2 cellular contexts compared by ENCODE assay signal in the genomic region with DNA sequence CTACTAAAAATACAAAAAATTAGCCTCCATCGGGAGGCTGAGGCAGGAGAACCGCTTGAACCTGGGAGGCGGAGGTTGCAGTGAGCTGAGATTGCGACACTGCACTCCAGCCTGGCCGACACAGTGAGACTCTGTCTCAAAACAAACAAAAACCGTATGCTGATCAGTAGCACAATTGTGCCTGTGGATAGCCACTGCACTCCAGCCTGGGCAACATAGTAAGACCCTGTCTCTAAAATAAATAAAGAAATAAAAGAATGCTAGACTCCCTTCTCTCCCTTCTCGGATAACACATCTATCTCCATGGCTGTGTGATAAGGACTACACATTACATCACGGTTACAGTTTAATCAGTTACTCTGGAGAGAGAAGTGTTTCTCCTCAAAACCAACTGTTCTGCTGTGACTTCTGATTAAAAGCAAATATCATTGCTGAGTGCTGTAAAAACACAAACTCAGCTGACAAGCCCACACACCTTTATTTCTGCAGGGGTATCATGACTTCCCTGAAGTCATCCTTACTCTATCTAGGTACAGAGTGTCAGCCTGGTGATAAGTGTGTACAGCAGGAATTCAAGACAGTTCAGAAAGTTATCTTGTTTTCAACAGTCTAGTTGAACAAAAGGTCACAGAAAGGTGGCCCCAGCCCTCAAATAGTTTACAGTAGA.
TF ChIP-seq lines count a peak whose summit lies in the region.

No MANE protein-coding gene starts in this region.

TF ChIP-seq in K562, 482 proteins besides CTCF, POLR2A, EP300 and RAD21 (continued from another document and continues in another):
- TF ChIP-seq, protein P1, sequence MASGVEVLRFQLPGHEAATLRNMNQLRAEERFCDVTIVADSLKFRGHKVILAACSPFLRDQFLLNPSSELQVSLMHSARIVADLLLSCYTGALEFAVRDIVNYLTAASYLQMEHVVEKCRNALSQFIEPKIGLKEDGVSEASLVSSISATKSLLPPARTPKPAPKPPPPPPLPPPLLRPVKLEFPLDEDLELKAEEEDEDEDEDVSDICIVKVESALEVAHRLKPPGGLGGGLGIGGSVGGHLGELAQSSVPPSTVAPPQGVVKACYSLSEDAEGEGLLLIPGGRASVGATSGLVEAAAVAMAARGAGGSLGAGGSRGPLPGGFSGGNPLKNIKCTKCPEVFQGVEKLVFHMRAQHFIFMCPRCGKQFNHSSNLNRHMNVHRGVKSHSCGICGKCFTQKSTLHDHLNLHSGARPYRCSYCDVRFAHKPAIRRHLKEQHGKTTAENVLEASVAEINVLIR (CRISPR knock-in tag; IDR thresholded peaks at IDR 0.05) = no peak
- TF ChIP-seq ILF3 (IDR thresholded peaks at IDR 0.05; ENCODE audit: borderline replicate concordance) (no peak), MYNN (IDR thresholded peaks at IDR 0.05) (peak; percentile 93), MYNN (CRISPR knock-in tag; IDR thresholded peaks at IDR 0.05) (no peak), NBN (IDR thresholded peaks at IDR 0.05; ENCODE audit: low read depth) (no peak; the same call in 1 of the 2 replicates), DPF2 (IDR thresholded peaks at IDR 0.05) (peak; percentile 86), ARID1B (IDR thresholded peaks at IDR 0.05) (peak; percentile 88), CBFA2T2 (conservative IDR thresholded peaks at IDR 0.05) (peak; percentile 90), CBFA2T3 (IDR thresholded peaks at IDR 0.05) (peak; percentile 95), TEAD1 (CRISPR knock-in tag; IDR thresholded peaks at IDR 0.05) (no peak), HDAC2 (IDR thresholded peaks at IDR 0.05) (0 out of 2 replicates have a peak, but pooled peaks have one; percentile 44)
- TF ChIP-seq, protein P2, sequence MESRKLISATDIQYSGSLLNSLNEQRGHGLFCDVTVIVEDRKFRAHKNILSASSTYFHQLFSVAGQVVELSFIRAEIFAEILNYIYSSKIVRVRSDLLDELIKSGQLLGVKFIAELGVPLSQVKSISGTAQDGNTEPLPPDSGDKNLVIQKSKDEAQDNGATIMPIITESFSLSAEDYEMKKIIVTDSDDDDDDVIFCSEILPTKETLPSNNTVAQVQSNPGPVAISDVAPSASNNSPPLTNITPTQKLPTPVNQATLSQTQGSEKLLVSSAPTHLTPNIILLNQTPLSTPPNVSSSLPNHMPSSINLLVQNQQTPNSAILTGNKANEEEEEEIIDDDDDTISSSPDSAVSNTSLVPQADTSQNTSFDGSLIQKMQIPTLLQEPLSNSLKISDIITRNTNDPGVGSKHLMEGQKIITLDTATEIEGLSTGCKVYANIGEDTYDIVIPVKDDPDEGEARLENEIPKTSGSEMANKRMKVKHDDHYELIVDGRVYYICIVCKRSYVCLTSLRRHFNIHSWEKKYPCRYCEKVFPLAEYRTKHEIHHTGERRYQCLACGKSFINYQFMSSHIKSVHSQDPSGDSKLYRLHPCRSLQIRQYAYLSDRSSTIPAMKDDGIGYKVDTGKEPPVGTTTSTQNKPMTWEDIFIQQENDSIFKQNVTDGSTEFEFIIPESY (CRISPR knock-in tag; IDR thresholded peaks at IDR 0.05) = 0 out of 2 replicates have a peak, but pooled peaks have one; percentile 17
- TF ChIP-seq, protein P3, sequence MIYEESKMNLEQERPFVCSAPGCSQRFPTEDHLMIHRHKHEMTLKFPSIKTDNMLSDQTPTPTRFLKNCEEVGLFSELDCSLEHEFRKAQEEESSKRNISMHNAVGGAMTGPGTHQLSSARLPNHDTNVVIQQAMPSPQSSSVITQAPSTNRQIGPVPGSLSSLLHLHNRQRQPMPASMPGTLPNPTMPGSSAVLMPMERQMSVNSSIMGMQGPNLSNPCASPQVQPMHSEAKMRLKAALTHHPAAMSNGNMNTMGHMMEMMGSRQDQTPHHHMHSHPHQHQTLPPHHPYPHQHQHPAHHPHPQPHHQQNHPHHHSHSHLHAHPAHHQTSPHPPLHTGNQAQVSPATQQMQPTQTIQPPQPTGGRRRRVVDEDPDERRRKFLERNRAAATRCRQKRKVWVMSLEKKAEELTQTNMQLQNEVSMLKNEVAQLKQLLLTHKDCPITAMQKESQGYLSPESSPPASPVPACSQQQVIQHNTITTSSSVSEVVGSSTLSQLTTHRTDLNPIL (CRISPR knock-in tag; IDR thresholded peaks at IDR 0.05) = no peak
- TF ChIP-seq, protein P4, sequence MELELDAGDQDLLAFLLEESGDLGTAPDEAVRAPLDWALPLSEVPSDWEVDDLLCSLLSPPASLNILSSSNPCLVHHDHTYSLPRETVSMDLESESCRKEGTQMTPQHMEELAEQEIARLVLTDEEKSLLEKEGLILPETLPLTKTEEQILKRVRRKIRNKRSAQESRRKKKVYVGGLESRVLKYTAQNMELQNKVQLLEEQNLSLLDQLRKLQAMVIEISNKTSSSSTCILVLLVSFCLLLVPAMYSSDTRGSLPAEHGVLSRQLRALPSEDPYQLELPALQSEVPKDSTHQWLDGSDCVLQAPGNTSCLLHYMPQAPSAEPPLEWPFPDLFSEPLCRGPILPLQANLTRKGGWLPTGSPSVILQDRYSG (tag; conservative IDR thresholded peaks at IDR 0.05; ENCODE audit: low read depth) = no peak

TF ChIP-seq in HepG2, 621 proteins besides CTCF, POLR2A, EP300 and RAD21 (continued from another document and continues in another):
- TF ChIP-seq, protein P5, sequence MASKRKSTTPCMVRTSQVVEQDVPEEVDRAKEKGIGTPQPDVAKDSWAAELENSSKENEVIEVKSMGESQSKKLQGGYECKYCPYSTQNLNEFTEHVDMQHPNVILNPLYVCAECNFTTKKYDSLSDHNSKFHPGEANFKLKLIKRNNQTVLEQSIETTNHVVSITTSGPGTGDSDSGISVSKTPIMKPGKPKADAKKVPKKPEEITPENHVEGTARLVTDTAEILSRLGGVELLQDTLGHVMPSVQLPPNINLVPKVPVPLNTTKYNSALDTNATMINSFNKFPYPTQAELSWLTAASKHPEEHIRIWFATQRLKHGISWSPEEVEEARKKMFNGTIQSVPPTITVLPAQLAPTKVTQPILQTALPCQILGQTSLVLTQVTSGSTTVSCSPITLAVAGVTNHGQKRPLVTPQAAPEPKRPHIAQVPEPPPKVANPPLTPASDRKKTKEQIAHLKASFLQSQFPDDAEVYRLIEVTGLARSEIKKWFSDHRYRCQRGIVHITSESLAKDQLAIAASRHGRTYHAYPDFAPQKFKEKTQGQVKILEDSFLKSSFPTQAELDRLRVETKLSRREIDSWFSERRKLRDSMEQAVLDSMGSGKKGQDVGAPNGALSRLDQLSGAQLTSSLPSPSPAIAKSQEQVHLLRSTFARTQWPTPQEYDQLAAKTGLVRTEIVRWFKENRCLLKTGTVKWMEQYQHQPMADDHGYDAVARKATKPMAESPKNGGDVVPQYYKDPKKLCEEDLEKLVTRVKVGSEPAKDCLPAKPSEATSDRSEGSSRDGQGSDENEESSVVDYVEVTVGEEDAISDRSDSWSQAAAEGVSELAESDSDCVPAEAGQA (IDR thresholded peaks at IDR 0.05; ENCODE audit: low read depth) = no peak
- TF ChIP-seq, protein P5 (CRISPR knock-in tag; IDR thresholded peaks at IDR 0.05; ENCODE audit: borderline replicate concordance) = no peak
- no peak for TF ChIP-seq CAMTA2 (CRISPR knock-in tag; IDR thresholded peaks at IDR 0.05; ENCODE audit: borderline replicate concordance)
- TF ChIP-seq, protein P6, sequence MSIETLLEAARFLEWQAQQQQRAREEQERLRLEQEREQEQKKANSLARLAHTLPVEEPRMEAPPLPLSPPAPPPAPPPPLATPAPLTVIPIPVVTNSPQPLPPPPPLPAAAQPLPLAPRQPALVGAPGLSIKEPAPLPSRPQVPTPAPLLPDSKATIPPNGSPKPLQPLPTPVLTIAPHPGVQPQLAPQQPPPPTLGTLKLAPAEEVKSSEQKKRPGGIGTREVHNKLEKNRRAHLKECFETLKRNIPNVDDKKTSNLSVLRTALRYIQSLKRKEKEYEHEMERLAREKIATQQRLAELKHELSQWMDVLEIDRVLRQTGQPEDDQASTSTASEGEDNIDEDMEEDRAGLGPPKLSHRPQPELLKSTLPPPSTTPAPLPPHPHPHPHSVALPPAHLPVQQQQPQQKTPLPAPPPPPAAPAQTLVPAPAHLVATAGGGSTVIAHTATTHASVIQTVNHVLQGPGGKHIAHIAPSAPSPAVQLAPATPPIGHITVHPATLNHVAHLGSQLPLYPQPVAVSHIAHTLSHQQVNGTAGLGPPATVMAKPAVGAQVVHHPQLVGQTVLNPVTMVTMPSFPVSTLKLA (IDR thresholded peaks at IDR 0.05) = no peak
- TF ChIP-seq, protein P7, sequence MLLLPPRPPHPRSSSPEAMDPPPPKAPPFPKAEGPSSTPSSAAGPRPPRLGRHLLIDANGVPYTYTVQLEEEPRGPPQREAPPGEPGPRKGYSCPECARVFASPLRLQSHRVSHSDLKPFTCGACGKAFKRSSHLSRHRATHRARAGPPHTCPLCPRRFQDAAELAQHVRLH (CRISPR knock-in tag; IDR thresholded peaks at IDR 0.05; ENCODE audit: borderline replicate concordance, low read depth) = no peak
- TF ChIP-seq, protein P8, sequence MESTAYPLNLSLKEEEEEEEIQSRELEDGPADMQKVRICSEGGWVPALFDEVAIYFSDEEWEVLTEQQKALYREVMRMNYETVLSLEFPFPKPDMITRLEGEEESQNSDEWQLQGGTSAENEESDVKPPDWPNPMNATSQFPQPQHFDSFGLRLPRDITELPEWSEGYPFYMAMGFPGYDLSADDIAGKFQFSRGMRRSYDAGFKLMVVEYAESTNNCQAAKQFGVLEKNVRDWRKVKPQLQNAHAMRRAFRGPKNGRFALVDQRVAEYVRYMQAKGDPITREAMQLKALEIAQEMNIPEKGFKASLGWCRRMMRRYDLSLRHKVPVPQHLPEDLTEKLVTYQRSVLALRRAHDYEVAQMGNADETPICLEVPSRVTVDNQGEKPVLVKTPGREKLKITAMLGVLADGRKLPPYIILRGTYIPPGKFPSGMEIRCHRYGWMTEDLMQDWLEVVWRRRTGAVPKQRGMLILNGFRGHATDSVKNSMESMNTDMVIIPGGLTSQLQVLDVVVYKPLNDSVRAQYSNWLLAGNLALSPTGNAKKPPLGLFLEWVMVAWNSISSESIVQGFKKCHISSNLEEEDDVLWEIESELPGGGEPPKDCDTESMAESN (CRISPR knock-in tag; conservative IDR thresholded peaks at IDR 0.05) = 0 out of 2 replicates have a peak, but pooled peaks have one; percentile 33
- peak; percentile 21; the same call in 1 of the 2 replicates for TF ChIP-seq SOX5 (CRISPR knock-in tag; IDR thresholded peaks at IDR 0.05; ENCODE audit: borderline replicate concordance)
- no peak for TF ChIP-seq CENPX (CRISPR knock-in tag; IDR thresholded peaks at IDR 0.05)
- TF ChIP-seq ETV6 (CRISPR knock-in tag; conservative IDR thresholded peaks at IDR 0.05) = no peak
- TF ChIP-seq ZMYM3 (CRISPR knock-in tag; IDR thresholded peaks at IDR 0.05) = peak; percentile 99
- TF ChIP-seq HMGA1 (CRISPR knock-in tag; conservative IDR thresholded peaks at IDR 0.05) = no peak
- TF ChIP-seq, protein P9, sequence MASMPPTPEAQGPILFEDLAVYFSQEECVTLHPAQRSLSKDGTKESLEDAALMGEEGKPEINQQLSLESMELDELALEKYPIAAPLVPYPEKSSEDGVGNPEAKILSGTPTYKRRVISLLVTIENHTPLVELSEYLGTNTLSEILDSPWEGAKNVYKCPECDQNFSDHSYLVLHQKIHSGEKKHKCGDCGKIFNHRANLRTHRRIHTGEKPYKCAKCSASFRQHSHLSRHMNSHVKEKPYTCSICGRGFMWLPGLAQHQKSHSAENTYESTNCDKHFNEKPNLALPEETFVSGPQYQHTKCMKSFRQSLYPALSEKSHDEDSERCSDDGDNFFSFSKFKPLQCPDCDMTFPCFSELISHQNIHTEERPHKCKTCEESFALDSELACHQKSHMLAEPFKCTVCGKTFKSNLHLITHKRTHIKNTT (CRISPR knock-in tag; IDR thresholded peaks at IDR 0.05) = no peak
- TF ChIP-seq HDAC2 (CRISPR knock-in tag; IDR thresholded peaks at IDR 0.05) = peak; percentile 79; the same call in 1 of the 2 replicates
- TF ChIP-seq, protein P10, sequence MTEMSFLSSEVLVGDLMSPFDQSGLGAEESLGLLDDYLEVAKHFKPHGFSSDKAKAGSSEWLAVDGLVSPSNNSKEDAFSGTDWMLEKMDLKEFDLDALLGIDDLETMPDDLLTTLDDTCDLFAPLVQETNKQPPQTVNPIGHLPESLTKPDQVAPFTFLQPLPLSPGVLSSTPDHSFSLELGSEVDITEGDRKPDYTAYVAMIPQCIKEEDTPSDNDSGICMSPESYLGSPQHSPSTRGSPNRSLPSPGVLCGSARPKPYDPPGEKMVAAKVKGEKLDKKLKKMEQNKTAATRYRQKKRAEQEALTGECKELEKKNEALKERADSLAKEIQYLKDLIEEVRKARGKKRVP (CRISPR knock-in tag; IDR thresholded peaks at IDR 0.05) = no peak
- TF ChIP-seq SSRP1 (CRISPR knock-in tag; IDR thresholded peaks at IDR 0.05) = no peak
- TF ChIP-seq, protein P11, sequence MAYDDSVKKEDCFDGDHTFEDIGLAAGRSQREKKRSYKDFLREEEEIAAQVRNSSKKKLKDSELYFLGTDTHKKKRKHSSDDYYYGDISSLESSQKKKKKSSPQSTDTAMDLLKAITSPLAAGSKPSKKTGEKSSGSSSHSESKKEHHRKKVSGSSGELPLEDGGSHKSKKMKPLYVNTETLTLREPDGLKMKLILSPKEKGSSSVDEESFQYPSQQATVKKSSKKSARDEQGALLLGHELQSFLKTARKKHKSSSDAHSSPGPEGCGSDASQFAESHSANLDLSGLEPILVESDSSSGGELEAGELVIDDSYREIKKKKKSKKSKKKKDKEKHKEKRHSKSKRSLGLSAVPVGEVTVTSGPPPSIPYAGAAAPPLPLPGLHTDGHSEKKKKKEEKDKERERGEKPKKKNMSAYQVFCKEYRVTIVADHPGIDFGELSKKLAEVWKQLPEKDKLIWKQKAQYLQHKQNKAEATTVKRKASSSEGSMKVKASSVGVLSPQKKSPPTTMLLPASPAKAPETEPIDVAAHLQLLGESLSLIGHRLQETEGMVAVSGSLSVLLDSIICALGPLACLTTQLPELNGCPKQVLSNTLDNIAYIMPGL (CRISPR knock-in tag; IDR thresholded peaks at IDR 0.05; ENCODE audit: borderline replicate concordance in 1 of 2, low read depth in 1 of 2) = no peak
- TF ChIP-seq MED13 (CRISPR knock-in tag; IDR thresholded peaks at IDR 0.05) = no peak
- no peak for TF ChIP-seq ZNF24 (IDR thresholded peaks at IDR 0.05)
- peak; percentile 37; the same call in 1 of the 2 replicates for TF ChIP-seq ZNF788 (CRISPR knock-in tag; IDR thresholded peaks at IDR 0.05; ENCODE audit: borderline replicate concordance)
